Comparison of ENCODE assay signal across 1 cellular context in the genomic region with DNA sequence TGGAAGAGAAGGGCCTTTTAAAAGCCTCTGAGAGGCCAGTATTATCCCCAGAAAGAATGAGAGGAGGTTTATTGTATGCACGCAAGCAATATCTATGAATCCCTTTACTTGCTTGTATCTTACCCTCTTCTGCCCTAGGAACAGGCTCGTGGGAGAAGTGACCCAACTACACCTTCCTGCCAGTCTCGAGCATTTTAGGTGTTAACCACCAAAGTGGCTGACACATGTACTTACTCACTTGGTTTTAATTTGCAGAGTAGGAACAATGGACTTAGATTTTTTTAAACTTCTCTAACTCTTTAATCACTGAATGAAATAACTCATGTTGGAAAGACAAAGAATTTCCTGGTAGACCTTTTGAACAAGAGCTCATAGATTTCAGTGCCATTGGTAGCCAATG.
TF ChIP-seq lines count a peak whose summit lies in the region.

No MANE protein-coding gene starts in this region.

TF ChIP-seq in GM12878, 131 proteins besides CTCF, POLR2A, EP300 and RAD21:
- TF ChIP-seq PML (IDR thresholded peaks at IDR 0.05; ENCODE audit: low read length) (no peak), EED (IDR thresholded peaks at IDR 0.05; ENCODE audit: low read depth) (no peak), KLF5 (IDR thresholded peaks at IDR 0.05; ENCODE audit: partially characterized antibody) (no peak), ELK1 (IDR thresholded peaks at IDR 0.05; ENCODE audit: low read depth, low read length) (no peak), BCL3 (IDR thresholded peaks at IDR 0.05; ENCODE audit: borderline replicate concordance, insufficient read depth, low read depth, low read length, poor library complexity, severe bottlenecking) (no peak), TCF12 (IDR thresholded peaks at IDR 0.05; ENCODE audit: low read depth, low read length) (no peak), TCF7 (IDR thresholded peaks at IDR 0.05; ENCODE audit: borderline replicate concordance) (no peak), IKZF1 (conservative IDR thresholded peaks at IDR 0.05) (0 out of 2 replicates have a peak, but pooled peaks have one; percentile 14), CHD2 (IDR thresholded peaks at IDR 0.05; ENCODE audit: borderline replicate concordance, low read depth, low read length) (no peak), TCF3 (IDR thresholded peaks at IDR 0.05; ENCODE audit: borderline replicate concordance, insufficient read depth, low read depth, low read length) (no peak), IKZF2 (IDR thresholded peaks at IDR 0.05) (peak; percentile 11 to 26; a peak in 2 of 4 replicates), YBX1 (IDR thresholded peaks at IDR 0.05) (no peak)
TF ChIP-seq in GM12878: peak in this region for 2.
